Comparison of ENCODE assay signal across 17 cellular contexts in the genomic region with DNA sequence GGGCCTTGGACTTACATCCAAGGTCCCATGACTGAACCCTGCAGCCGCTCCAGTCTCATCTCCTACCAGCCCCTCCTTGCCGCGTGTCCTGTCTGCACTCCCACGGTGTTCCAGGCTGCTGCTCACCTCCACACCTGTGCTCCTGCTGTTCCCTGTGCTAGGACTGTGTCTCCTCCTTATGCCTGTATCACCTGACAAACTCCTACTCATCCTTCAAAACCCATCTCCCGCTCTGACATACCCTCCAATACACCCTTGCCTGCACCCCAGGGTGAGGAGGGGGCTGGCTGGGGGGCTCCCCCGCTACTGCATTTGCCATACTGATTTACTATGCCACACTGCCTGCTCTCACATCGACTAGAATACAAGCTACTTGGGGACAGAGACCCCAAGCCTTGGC. TPM values are rescaled to one million over a fixed set of nuclear protein-coding genes. Genes with fewer than 3 reads are reported as not detected.
"Had no signal": no experiment of that assay in that cellular context is flagged by ENCODE, and none has a peak within 500 bp of the region (broad histone marks: within the 10 kb centered on the region; RNA-seq: fewer than 3 reads in every experiment).

No MANE protein-coding gene starts in this region.

- H3K9me3 ChIP-seq: ascending aorta, lower lobe of right lung, prostate gland, thoracic aorta, upper lobe of left lung had no signal

- H3K4me3 Mint-ChIP-seq: activated CD4-positive, alpha-beta T cell treated with anti-CD3 and anti-CD28 coated beads, Interleukin-2, amount 10 ng/mL, durations not matched to agents 24 days and 14 days; natural killer cell treated with Interleukin-12 subunit alpha and Interleukin-12 subunit beta and Interleukin-15 and Interleukin-18, amount 100 ng/mL, for 72 hours had no signal

- H3K27me3 ChIP-seq: ascending aorta, upper lobe of left lung had no signal

- H3K9me3 Mint-ChIP-seq: activated CD4-positive, alpha-beta T cell treated with anti-CD3 and anti-CD28 coated beads, Interleukin-2, amount 10 ng/mL, durations not matched to agents 24 days and 14 days; natural killer cell treated with Interleukin-12 subunit alpha and Interleukin-12 subunit beta and Interleukin-15 and Interleukin-18, amount 100 ng/mL, for 72 hours had no signal

- FAIRE-seq: bronchial epithelial cell, frontal cortex, keratinocyte had no signal

- H3K36me3 Mint-ChIP-seq: natural killer cell treated with Interleukin-12 subunit alpha and Interleukin-12 subunit beta and Interleukin-15 and Interleukin-18, amount 100 ng/mL, for 72 hours had no signal

- H3K4me1 ChIP-seq: lower lobe of right lung, prostate gland had no signal

- H3K27ac Mint-ChIP-seq: activated CD4-positive, alpha-beta T cell treated with anti-CD3 and anti-CD28 coated beads, Interleukin-2, amount 10 ng/mL, durations not matched to agents 24 days and 14 days had no signal

- DNase-seq: activated CD4-positive, alpha-beta T cell treated with anti-CD3 and anti-CD28 coated beads, Interleukin-2, amount 10 ng/mL, durations not matched to agents 24 days and 14 days; activated CD4-positive, CD25-positive, alpha-beta regulatory T cell; activated CD8-positive, alpha-beta memory T cell treated with anti-CD3 and anti-CD28 coated beads for 24 hours; activated naive CD4-positive, alpha-beta T cell; cerebellar nuclear complex; cortex of kidney; lower lobe of right lung; upper lobe of left lung had no signal

- H3K36me3 ChIP-seq: ascending aorta, lower lobe of right lung, prostate gland, thoracic aorta, upper lobe of left lung had no signal

- ATAC-seq: lower lobe of right lung; natural killer cell treated with Interleukin-12 subunit alpha and Interleukin-12 subunit beta and Interleukin-15 and Interleukin-18, amount 100 ng/mL, for 72 hours; right cardiac atrium had no signal

- H3K27ac ChIP-seq: ascending aorta, lower lobe of right lung, prostate gland, thoracic aorta, upper lobe of left lung had no signal

- H3K27me3 Mint-ChIP-seq: activated CD4-positive, alpha-beta T cell treated with anti-CD3 and anti-CD28 coated beads, Interleukin-2, amount 10 ng/mL, durations not matched to agents 24 days and 14 days; natural killer cell treated with Interleukin-12 subunit alpha and Interleukin-12 subunit beta and Interleukin-15 and Interleukin-18, amount 100 ng/mL, for 72 hours had no signal

- H3K4me3 ChIP-seq: ascending aorta, lower lobe of right lung, prostate gland, skin epidermis, thoracic aorta, upper lobe of left lung had no signal

RNA-seq across cellular contexts. Expression of a gene that starts 53.6 kb away (rescaled TPM):
- total RNA-seq: activated CD4-positive, alpha-beta T cell treated with anti-CD3 and anti-CD28 coated beads, Interleukin-2, amount 10 ng/mL, durations not matched to agents 24 days and 14 days; bronchial epithelial cell; frontal cortex; thoracic aorta had no signal
- polyA plus RNA-seq: keratinocyte had no signal
